ENCODE assay signal across 8 cellular contexts in the genomic region with DNA sequence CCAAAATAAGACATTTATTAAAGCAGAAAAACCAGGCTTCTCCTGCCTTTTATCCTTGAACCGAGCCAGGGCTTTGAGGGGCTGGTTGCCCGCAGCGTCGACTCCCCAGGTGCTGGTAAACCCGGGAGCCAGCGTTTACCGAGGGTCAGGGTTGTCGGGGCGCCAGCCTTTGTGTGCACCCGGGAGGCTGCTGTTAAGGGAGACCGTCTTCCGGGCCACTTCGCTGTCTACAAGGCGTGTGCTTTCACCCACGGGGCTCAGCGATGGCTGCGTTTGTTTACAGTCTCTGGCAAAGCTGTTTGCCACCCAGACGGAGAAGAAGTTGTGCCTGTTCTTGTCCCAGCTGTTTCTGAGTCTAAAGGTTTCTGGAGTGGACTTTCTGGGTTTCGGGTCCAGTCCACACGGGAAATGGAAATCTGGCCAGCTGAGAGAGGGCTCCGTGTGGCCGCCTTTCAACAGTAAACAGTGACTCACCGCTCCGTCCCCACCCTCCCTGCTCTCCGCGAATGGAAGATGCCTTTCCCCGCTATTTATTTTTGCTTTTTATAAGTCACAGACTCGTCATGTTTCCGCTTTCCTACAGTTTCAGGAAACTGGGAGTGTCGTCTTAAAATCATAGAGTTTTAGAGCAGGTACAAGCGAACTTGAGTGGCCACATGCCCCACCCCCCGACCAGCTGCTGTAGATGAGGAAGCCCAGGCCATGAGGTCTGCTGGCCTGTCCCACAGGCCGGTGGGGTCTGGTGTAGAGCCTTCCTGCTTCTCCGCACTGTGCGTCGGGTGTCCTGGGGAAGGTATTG.
DNase-seq lines count a peak whose midpoint lies in the region; ATAC-seq, FAIRE-seq and TF ChIP-seq lines count a peak whose summit lies in the region.

No MANE protein-coding gene starts in this region.

- TF ChIP-seq POLR2A in NB4 (IDR thresholded peaks at IDR 0.05; ENCODE audit: extremely low read depth, insufficient read length) = peak; percentile 12

- ATAC-seq in GM21390 (IDR thresholded peaks at IDR 0.05; ENCODE audit: unreplicated experiment) = no peak

- peak overlapping the region; percentile 70 for H3K4me3 ChIP-seq in NB4 (ENCODE audit: low read depth, low read length)
- H3K4me3 ChIP-seq in muscle layer of colon (ENCODE audit: low read depth in 1 of 2, low read length in 2 of 2) = peak overlapping the region; percentile 70 to 74

- no peak for TF ChIP-seq CTCF in NB4 (IDR thresholded peaks at IDR 0.05; ENCODE audit: low read depth, low read length)

- H3K27me3 ChIP-seq in muscle layer of colon (ENCODE audit: control insufficient read depth in 1 of 2, insufficient read depth in 2 of 2, low read length in 2 of 2) = peaks cover 0 to 9% of the 10 kb centered on the region in 2 donors

- DNase-seq in DMS153 (lab: John Stamatoyannopoulos, UW) (peak; percentile 81), NB4 (ENCODE audit: low read depth) (peak; percentile 95), ecto neural progenitor cell (ENCODE audit: low spot score) (no peak)
- peak; percentile 79 for DNase-seq in activated CD8-positive, alpha-beta memory T cell treated with anti-CD3 and anti-CD28 coated beads for 24 hours
- DNase-seq in stimulated activated naive CD4-positive, alpha-beta T cell (lab: John Stamatoyannopoulos, UW) = peak; percentile 46 to 61 (median 52)

- peak overlapping the region; percentile 69 for H3K9ac ChIP-seq in muscle layer of colon (ENCODE audit: low read length)

- FAIRE-seq in endometrium (lab: Jason Lieb, UNC) = peak; percentile 78

- peaks cover 34% of the 10 kb centered on the region for H3K4me1 ChIP-seq in muscle layer of colon (ENCODE audit: insufficient read depth, low read length)

- H3K9me3 ChIP-seq in muscle layer of colon (ENCODE audit: low read length) = no peaks in the 10 kb centered on the region

- peak overlapping the region; percentile 93 for H3K27ac ChIP-seq in muscle layer of colon (ENCODE audit: low read depth, low read length)

- H3K36me3 ChIP-seq in muscle layer of colon (ENCODE audit: insufficient read depth, low read length) = no peaks in the 10 kb centered on the region
